Comparison of ENCODE assay signal across 9 cellular contexts in the genomic region with DNA sequence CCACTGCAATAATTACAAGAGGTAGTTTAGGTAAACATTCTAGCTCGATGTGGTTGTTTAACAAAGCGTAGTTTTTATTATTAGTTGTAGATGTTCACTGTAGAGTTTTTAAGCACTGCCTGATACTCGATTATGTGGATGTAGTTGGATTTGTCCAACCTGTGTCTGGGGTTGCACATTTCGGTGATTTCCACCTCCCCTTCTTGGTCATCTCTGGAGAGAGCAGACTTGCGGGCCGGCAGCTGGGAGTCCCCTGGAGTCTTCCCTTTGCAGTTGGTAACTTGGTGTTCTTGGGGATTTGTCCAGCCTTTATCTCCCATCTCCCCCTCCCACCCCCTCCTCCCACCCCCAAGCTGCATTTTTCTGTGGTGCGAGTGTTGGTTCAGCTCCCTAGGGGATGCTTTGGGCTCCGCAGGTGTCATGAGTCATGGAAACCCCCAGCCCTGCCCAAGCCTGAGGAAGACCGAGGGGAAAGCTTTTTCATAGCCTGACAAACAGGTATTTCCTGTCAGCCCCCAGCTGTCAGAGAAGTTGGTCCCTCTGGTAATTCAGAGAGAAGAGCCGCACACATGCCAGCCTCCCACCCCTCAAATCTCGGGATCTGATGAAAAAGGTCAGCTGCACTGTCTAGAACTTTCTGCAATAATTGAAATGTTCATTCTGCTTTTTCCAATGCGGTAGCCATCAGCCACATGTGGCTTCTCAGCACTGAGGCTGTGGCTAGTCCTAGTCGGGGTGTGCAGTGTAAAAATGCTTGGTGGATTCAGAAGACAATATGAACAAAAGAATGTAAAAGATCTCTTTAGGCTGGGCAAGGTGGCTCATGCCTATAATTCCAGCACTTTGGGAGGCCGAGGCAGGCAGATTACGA. TPM values are rescaled to one million over a fixed set of nuclear protein-coding genes. Genes with fewer than 3 reads are reported as not detected.
A peak's percentile ranks its signal among the peaks of the same experiment; 100 is the strongest.
DNase-seq lines count a peak whose midpoint lies in the region; ATAC-seq and TF ChIP-seq lines count a peak whose summit lies in the region.
"Had no signal": no experiment of that assay in that cellular context is flagged by ENCODE, and none has a peak within 500 bp of the region (broad histone marks: within the 10 kb centered on the region; RNA-seq: fewer than 3 reads in every experiment).

No MANE protein-coding gene starts in this region.

- peaks cover 2% of the 10 kb centered on the region for H3K9me3 Mint-ChIP-seq in nephron
- no peaks in the 10 kb centered on the region for H3K9me3 Mint-ChIP-seq in activated CD4-positive, alpha-beta memory T cell treated with anti-CD3 and anti-CD28 coated beads for 36 hours

- TF ChIP-seq CTCF in OCI-LY7 (conservative IDR thresholded peaks at IDR 0.05; ENCODE audit: low read length) (no peak), nephron (IDR thresholded peaks at IDR 0.05; ENCODE audit: unreplicated experiment in 3 of 3) (no peak)

- H3K9me3 ChIP-seq in OCI-LY7 (ENCODE audit: low read length), result peaks cover 6% of the 10 kb centered on the region; the same call in 1 of the 2 replicates

- no peaks in the 10 kb centered on the region for H3K27me3 Mint-ChIP-seq in nephron (ENCODE audit: low read depth)
- no peaks in the 10 kb centered on the region for H3K27me3 Mint-ChIP-seq in activated CD4-positive, alpha-beta memory T cell treated with anti-CD3 and anti-CD28 coated beads for 36 hours

- peak overlapping the region; percentile 10 to 60 (median 54) for H3K27ac Mint-ChIP-seq in nephron
- no peak overlapping the region for H3K27ac Mint-ChIP-seq in activated CD4-positive, alpha-beta memory T cell treated with anti-CD3 and anti-CD28 coated beads for 36 hours

- intact Hi-C loops in OCI-LY7 (cut with micrococcal nuclease; ENCODE audit: unreplicated experiment), result no loop called here
- intact Hi-C loops in activated CD4-positive, alpha-beta memory T cell treated with anti-CD3 and anti-CD28 coated beads for 36 hours (cut with micrococcal nuclease), result no loop called here

- peak overlapping the region; percentile 53 for H3K4me2 ChIP-seq in OCI-LY7 (ENCODE audit: low read length)

- H3K4me3 ChIP-seq in OCI-LY7 (ENCODE audit: low read depth, low read length, poor library complexity, severe bottlenecking), result no peak overlapping the region

- H3K36me3 Mint-ChIP-seq in nephron (ENCODE audit: low read depth), result peaks cover 3% of the 10 kb centered on the region
- H3K36me3 Mint-ChIP-seq in activated CD4-positive, alpha-beta memory T cell treated with anti-CD3 and anti-CD28 coated beads for 36 hours, result peaks cover 7% of the 10 kb centered on the region

- BruUV-seq in OCI-LY7 (replicated peaks; lab: Mats Ljungman, UMichigan), result no TSS peak

- H3K4me3 Mint-ChIP-seq in nephron, result no peak overlapping the region
- H3K4me3 Mint-ChIP-seq in activated CD4-positive, alpha-beta memory T cell treated with anti-CD3 and anti-CD28 coated beads for 36 hours, result no peak overlapping the region

- CTCF ChIA-PET in OCI-LY7 (lab: Charles Lee; ENCODE audit: unreplicated experiment), result interaction anchor here (0.5 kb wide), 1 partner anchor 50 kb away, joined by 4 read pairs; no protein-coding TSS in a partner anchor
- CTCF ChIA-PET in activated CD4-positive, alpha-beta memory T cell treated with anti-CD3 and anti-CD28 coated beads for 36 hours (lab: Charles Lee), result interaction anchor here (0.7 kb wide), 1 partner anchor 93 kb away, joined by 3 read pairs; no protein-coding TSS in a partner anchor

- H4K20me1 ChIP-seq in OCI-LY7 (ENCODE audit: insufficient read depth, low read length), result no peaks in the 10 kb centered on the region

- no peak overlapping the region for H3K27ac ChIP-seq in OCI-LY7 (ENCODE audit: low read depth, low read length, poor library complexity, severe bottlenecking)

- ATAC-seq in GM19023 (IDR thresholded peaks at IDR 0.05; ENCODE audit: unreplicated experiment) (peak; percentile 70), HG02763 (IDR thresholded peaks at IDR 0.05; ENCODE audit: unreplicated experiment) (peak; percentile 58)
- ATAC-seq: HCT116 had no signal

- H3K9me2 ChIP-seq in OCI-LY7 (ENCODE audit: insufficient read depth, low read length), result no peaks in the 10 kb centered on the region

- no peaks in the 10 kb centered on the region for H3K79me2 ChIP-seq in OCI-LY7 (ENCODE audit: insufficient read depth, low read depth, low read length)

- POLR2A ChIA-PET in OCI-LY7 (lab: Charles Lee), result no interaction called here
- POLR2A ChIA-PET in activated CD4-positive, alpha-beta memory T cell treated with anti-CD3 and anti-CD28 coated beads for 36 hours (lab: Charles Lee), result interaction anchor here (0.6 kb wide), 1 partner anchor 26 kb away, joined by 3 read pairs; no protein-coding TSS in a partner anchor

- H3K36me3 ChIP-seq in OCI-LY7 (ENCODE audit: insufficient read depth, low read length), result no peaks in the 10 kb centered on the region

- H2AFZ ChIP-seq in OCI-LY7 (ENCODE audit: low read length), result peak overlapping the region; percentile 41; the same call in 1 of the 2 replicates

- DNase-seq in OCI-LY7 (ENCODE audit: low spot score) (peak; percentile 74), DMS 273 treated with DMSO at 0.1 percent for 48 hours (lab: John Stamatoyannopoulos, UW) (no peak), activated gamma-delta T cell (lab: John Stamatoyannopoulos, UW) (no peak), amniotic stem cell (lab: John Stamatoyannopoulos, UW) (no peak)
- no peak for DNase-seq in activated CD4-positive, alpha-beta memory T cell treated with anti-CD3 and anti-CD28 coated beads for 36 hours

- H3K4me1 ChIP-seq in OCI-LY7 (ENCODE audit: insufficient read depth, low read length, poor library complexity, severe bottlenecking), result peaks cover 21% of the 10 kb centered on the region

- peaks cover 55% of the 10 kb centered on the region for H3K4me1 Mint-ChIP-seq in nephron
- H3K4me1 Mint-ChIP-seq in activated CD4-positive, alpha-beta memory T cell treated with anti-CD3 and anti-CD28 coated beads for 36 hours (ENCODE audit: low read depth), result peaks cover 23% of the 10 kb centered on the region

RNA-seq across cellular contexts. Expression of a gene that starts 50.3 kb away (rescaled TPM):
- total RNA-seq in OCI-LY7 (2014; rRNA removed; shearing (Covaris generic)), result 2.0 and 2.2 TPM in 2 replicates
- 4.1 and 4.8 TPM in 2 replicates for total RNA-seq in OCI-LY7 (2022)
- total RNA-seq in activated CD4-positive, alpha-beta memory T cell treated with anti-CD3 and anti-CD28 coated beads for 36 hours, result 10 to 100 TPM; 55.0 to 60.8 TPM

Comparison
In these comparisons a context has a peak if more than half of its experiments do, and no peak if none do; other contexts are left out.
1. RNA of a gene that starts 50.3 kb away (total RNA-seq): 55.0 to 60.8 TPM in activated CD4-positive, alpha-beta memory T cell treated with anti-CD3 and anti-CD28 coated beads for 36 hours; 2.0 to 4.8 TPM in OCI-LY7; every median in the first group is over 4 times any median in the second.